ENCODE assay signal across 7 cellular contexts in the genomic region with DNA sequence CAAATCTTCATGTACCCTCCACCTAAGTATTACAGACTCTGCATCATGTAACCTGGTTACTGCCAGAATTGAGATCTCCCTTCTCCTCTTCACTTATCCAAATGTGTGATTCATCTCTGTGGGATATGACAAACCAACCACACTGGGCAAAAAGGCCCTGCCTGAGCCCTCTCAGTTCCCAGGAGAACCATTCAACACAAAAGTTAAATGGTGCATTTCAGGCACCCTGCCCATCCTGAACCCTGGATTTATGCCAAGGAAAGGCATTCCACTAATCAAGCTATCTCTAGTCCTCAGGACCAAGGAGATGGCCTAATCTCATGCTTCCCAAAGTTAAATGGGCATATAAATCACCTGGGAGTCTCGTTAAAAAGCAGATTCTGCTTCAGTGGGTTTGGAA.
A peak's percentile ranks its signal among the peaks of the same experiment; 100 is the strongest.
DNase-seq lines count a peak whose midpoint lies in the region; ATAC-seq and TF ChIP-seq lines count a peak whose summit lies in the region.

No MANE protein-coding gene starts in this region.

- DNase-seq in Caki2 (ENCODE audit: low read depth) (peak; percentile 96), HFF-Myc (ENCODE audit: extremely low read depth, low read depth) (peak; percentile 38), T1000 (lab: John Stamatoyannopoulos, UW) (peak; percentile 79), kidney glomerular epithelial cell (lab: John Stamatoyannopoulos, UW) (peak; percentile 94), GM13977 (ENCODE audit: low spot score) (no peak)
- DNase-seq in stimulated activated naive CD4-positive, alpha-beta T cell (lab: John Stamatoyannopoulos, UW): no peak

- in situ Hi-C loops in Caki2 (cut with HindIII; ENCODE audit: low pct_unique_long_range_greater_than_20kb, low sequenced_read_pairs): no loop called here
- in situ Hi-C loops in GM13977 (cut with MboI; ENCODE audit: low pct_unique_long_range_greater_than_20kb, low sequenced_read_pairs, unreplicated experiment): no loop called here

- ATAC-seq in HG02623 (IDR thresholded peaks at IDR 0.05; ENCODE audit: unreplicated experiment): no peak

- TF ChIP-seq CTCF in HFF-Myc (IDR thresholded peaks at IDR 0.05; ENCODE audit: low read depth, low read length, missing control alignments) (no peak), GM13977 (IDR thresholded peaks at IDR 0.05; ENCODE audit: extremely low read depth, insufficient read depth, missing control alignments) (no peak)

- no peak overlapping the region for H3K4me3 ChIP-seq in HFF-Myc (replicated peaks; ENCODE audit: low read depth, low read length)

Comparison
In these comparisons a context has a peak if more than half of its experiments do, and no peak if none do; other contexts are left out.
1. DNase-seq: peak in Caki2 (single experiment), HFF-Myc (single experiment), T1000 (single experiment) and kidney glomerular epithelial cell (single experiment); none in stimulated activated naive CD4-positive, alpha-beta T cell (0 of 6) and GM13977 (single experiment).